In the genomic region with DNA sequence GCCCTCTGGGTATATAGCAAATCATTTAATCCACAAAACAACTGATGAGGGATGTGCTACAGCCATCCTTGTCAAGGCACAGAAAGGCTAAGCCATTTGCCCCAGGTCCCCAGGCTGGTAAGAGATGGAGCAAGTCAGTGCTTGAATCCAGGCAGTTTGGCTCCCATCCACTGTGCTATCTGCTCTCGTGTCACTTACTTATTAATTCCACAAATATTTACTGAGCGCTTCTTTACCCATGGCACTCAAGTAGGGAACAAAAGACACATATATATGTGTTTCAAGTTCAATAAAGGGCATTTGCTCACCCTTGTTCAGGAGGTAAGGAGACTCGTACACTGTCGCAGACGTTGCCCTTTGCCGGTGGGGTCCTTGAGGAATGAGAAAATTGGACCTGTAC, we compare ENCODE assay signal across 15 cellular contexts. TPM values are rescaled to one million over a fixed set of nuclear protein-coding genes. Genes with fewer than 3 reads are reported as not detected.
DNase-seq lines count a peak whose midpoint lies in the region; ATAC-seq, FAIRE-seq and TF ChIP-seq lines count a peak whose summit lies in the region.
"Had no signal": no experiment of that assay in that cellular context is flagged by ENCODE, and none has a peak within 500 bp of the region (broad histone marks: within the 10 kb centered on the region; RNA-seq: fewer than 3 reads in every experiment).

No MANE protein-coding gene starts in this region.

- no peaks in the 10 kb centered on the region for H3K79me2 ChIP-seq in mesendoderm (ENCODE audit: control insufficient read depth, insufficient read depth, low read length)

- H3K79me1 ChIP-seq in mesendoderm (ENCODE audit: low read length), result no peaks in the 10 kb centered on the region

- no peak overlapping the region for H3K18ac ChIP-seq in mesendoderm (ENCODE audit: low read length)

- ATAC-seq in heart left ventricle, result no peak
- ATAC-seq in left ventricle myocardium superior, result no peak
- ATAC-seq in activated naive CD4-positive, alpha-beta T cell treated with anti-CD3 and anti-CD28 coated beads, Interleukin-2, amount 50 U/mL, for 72 hours, result no peak

- H3K27ac Mint-ChIP-seq in activated naive CD4-positive, alpha-beta T cell treated with anti-CD3 and anti-CD28 coated beads, Interleukin-2, amount 50 U/mL, for 72 hours, result peak overlapping the region; percentile 56 to 79

- TF ChIP-seq CTCF in heart left ventricle (IDR thresholded peaks at IDR 0.05) (no peak), transverse colon (IDR thresholded peaks at IDR 0.05) (no peak)

- H3K27ac ChIP-seq in heart left ventricle (peak overlapping the region; percentile 67 to 91 (median 85)), mesendoderm (ENCODE audit: low read depth, low read length) (no peak overlapping the region), transverse colon (peak overlapping the region in 3 of 4 donors; percentile 44 to 75 (median 63))
- H3K27ac ChIP-seq: SK-N-MC, WERI-Rb-1 had no signal

- no peak overlapping the region for H2BK15ac ChIP-seq in mesendoderm (replicated peaks; ENCODE audit: low read depth)

- peak overlapping the region; percentile 56 for H3K56ac ChIP-seq in mesendoderm (ENCODE audit: low read length)

- peaks cover 0 to 3% of the 10 kb centered on the region in 2 donors for H3K36me3 Mint-ChIP-seq in activated naive CD4-positive, alpha-beta T cell treated with anti-CD3 and anti-CD28 coated beads, Interleukin-2, amount 50 U/mL, for 72 hours

- H3K36me3 ChIP-seq in heart left ventricle (peaks cover 0 to 64% (median 2%) of the 10 kb centered on the region in 9 donors), mesendoderm (ENCODE audit: control insufficient read depth, insufficient read depth, low read length) (no peaks in the 10 kb centered on the region), transverse colon (no peaks in the 10 kb centered on the region)
- H3K36me3 ChIP-seq: WERI-Rb-1 had no signal

- in situ Hi-C loops in transverse colon (cut with MboI; ENCODE audit: low pct_ligation_motif_present in 1 of 4, low pct_unique_long_range_greater_than_20kb in 1 of 4, low sequenced_read_pairs in 3 of 4), result loop anchor here in 1 of 4 donors (5.0 kb wide), 1 partner anchor 81 kb away; no protein-coding TSS in a partner anchor

- peak overlapping the region; percentile 2 for H3K9ac ChIP-seq in mesendoderm (ENCODE audit: low read length)

- H4K8ac ChIP-seq in mesendoderm (ENCODE audit: low read depth, low read length), result no peak overlapping the region

- H3K4ac ChIP-seq in mesendoderm (ENCODE audit: low read depth, low read length), result peak overlapping the region; percentile 45

- H3K27me3 ChIP-seq in heart left ventricle (no peaks in the 10 kb centered on the region), mesendoderm (ENCODE audit: insufficient read depth, low read length, poor library complexity) (no peaks in the 10 kb centered on the region), transverse colon (no peaks in the 10 kb centered on the region)

- no peak for FAIRE-seq in GM12891 (lab: Jason Lieb, UNC)
- FAIRE-seq: GM19239 had no signal

- peaks cover 16 to 97% (median 83%) of the 10 kb centered on the region in 12 donors for H3K4me1 ChIP-seq in heart left ventricle
- H3K4me1 ChIP-seq in mesendoderm (ENCODE audit: control insufficient read depth, low read depth, low read length), result peaks cover 25% of the 10 kb centered on the region
- peaks cover 0 to 53% (median 13%) of the 10 kb centered on the region in 4 donors for H3K4me1 ChIP-seq in transverse colon

- TF ChIP-seq POLR2A in heart left ventricle (IDR thresholded peaks at IDR 0.05), result no peak
- no peak for TF ChIP-seq POLR2A in transverse colon (IDR thresholded peaks at IDR 0.05)
- no peak for TF ChIP-seq POLR2A in GM12891 (IDR thresholded peaks at IDR 0.05; ENCODE audit: low read depth, low read length)

- H3K9me3 ChIP-seq in heart left ventricle (no peaks in the 10 kb centered on the region), transverse colon (no peaks in the 10 kb centered on the region)

- no peak overlapping the region for H3K4me2 ChIP-seq in mesendoderm (ENCODE audit: low read length)

- H2AK5ac ChIP-seq in mesendoderm (ENCODE audit: low read length), result peak overlapping the region; percentile 61

- DNase-seq in heart left ventricle (no peak), left ventricle myocardium superior (no peak), mesendoderm (no peak), transverse colon (no peak), T1000 (lab: John Stamatoyannopoulos, UW) (no peak), T-helper 9 cell (no peak), GM12891 (ENCODE audit: insufficient read length, low spot score) (no peak)
- no peak for DNase-seq in activated naive CD4-positive, alpha-beta T cell treated with anti-CD3 and anti-CD28 coated beads, Interleukin-2, amount 50 U/mL, for 72 hours (ENCODE audit: low spot score in 2 of 2)
- DNase-seq: amniotic stem cell; NCI-H1436 treated with DMSO at 0.1 percent for 48 hours; NCI-H774; stimulated activated CD4-positive, alpha-beta T cell treated with anti-CD3 and anti-CD28 coated beads, Interleukin-2, amount 100 ng/mL, for 48 hours; WERI-Rb-1 had no signal

- intact Hi-C loops in heart left ventricle (cut with DNase I) (loop anchor here in 7 of 10 donors (1.0 to 10.0 kb wide), 4 partner anchors 18 to 51 kb away; a partner anchor contains a TSS), left ventricle myocardium superior (cut with micrococcal nuclease) (no loop called here), transverse colon (cut with DNase I; ENCODE audit: low total_unique reads) (no loop called here)

- H2BK5ac ChIP-seq in mesendoderm (ENCODE audit: low read length), result no peak overlapping the region

- 49 to 58% (median 53%) methylated on average over 6 of the region's 6 CpGs for WGBS in heart left ventricle, 4 donors
- no CpG with 5 or more reads among the region's 6 CpGs for WGBS in mesendoderm (ENCODE audit: extremely low coverage, insufficient coverage, low lambda C conversion rate)
- 80 to 86% methylated on average over 1 to 6 of the region's 6 CpGs for WGBS in transverse colon (ENCODE audit: low coverage in 1 of 2), 2 donors

- no peak overlapping the region for H3K23ac ChIP-seq in mesendoderm (ENCODE audit: low read length)

- H4K5ac ChIP-seq in mesendoderm (ENCODE audit: low read length), result no peak overlapping the region

- H3K4me3 ChIP-seq in heart left ventricle (no peak overlapping the region), mesendoderm (ENCODE audit: low read length) (no peak overlapping the region), transverse colon (no peak overlapping the region)
- H3K4me3 ChIP-seq: SK-N-MC had no signal

- no peaks in the 10 kb centered on the region for H3K9me3 Mint-ChIP-seq in activated naive CD4-positive, alpha-beta T cell treated with anti-CD3 and anti-CD28 coated beads, Interleukin-2, amount 50 U/mL, for 72 hours

- no peak for TF ChIP-seq EP300 in transverse colon (IDR thresholded peaks at IDR 0.05; ENCODE audit: low read depth)

- H2BK120ac ChIP-seq in mesendoderm (ENCODE audit: low read depth, low read length), result no peak overlapping the region

TF ChIP-seq in GM12891, 5 proteins besides CTCF, POLR2A, EP300 and RAD21:
- no peak for TF ChIP-seq POU2F2 (IDR thresholded peaks at IDR 0.05; ENCODE audit: low read depth, low read length)
- no peak for TF ChIP-seq TAF1 (IDR thresholded peaks at IDR 0.05; ENCODE audit: low read depth, low read length)
- TF ChIP-seq SPI1 (IDR thresholded peaks at IDR 0.05; ENCODE audit: low read depth, low read length), result no peak
- TF ChIP-seq POLR2AphosphoS5 (IDR thresholded peaks at IDR 0.05; ENCODE audit: low read depth, low read length), result no peak
- no peak for TF ChIP-seq PAX5 (IDR thresholded peaks at IDR 0.05; ENCODE audit: insufficient read depth, low read length, severe bottlenecking)

RNA-seq across cellular contexts. Expression of a gene that starts 38.6 kb away (rescaled TPM):
- total RNA-seq in heart left ventricle, result 10 to 100 TPM; 21.2 to 56.3 (median 29.7) TPM
- polyA plus RNA-seq in heart left ventricle, result 10 to 100 TPM in 1 of 2 donors, 1 to 10 TPM in 1; 7.0 to 29.4 TPM
- total RNA-seq in left ventricle myocardium superior, result 34.7 TPM
- 10 to 100 TPM; 26.8 to 33.0 TPM for total RNA-seq in activated naive CD4-positive, alpha-beta T cell treated with anti-CD3 and anti-CD28 coated beads, Interleukin-2, amount 50 U/mL, for 72 hours
- 77.1 TPM for polyA plus RNA-seq in mesendoderm (2013, experiment 1 of 2)
- polyA plus RNA-seq in mesendoderm (2013, experiment 2 of 2), result 72.5 TPM
- 10 to 100 TPM; 32.9 to 79.5 (median 58.2) TPM for total RNA-seq in transverse colon
- 15.6 TPM for polyA plus RNA-seq in GM12891 (2012; ENCODE audit: low read depth, missing spikeins)

RNA-seq across cellular contexts. Expression of a gene that starts 53.2 kb away (rescaled TPM):
- total RNA-seq in heart left ventricle, result 10 to 100 TPM; 25.0 to 51.5 (median 38.1) TPM
- polyA plus RNA-seq in heart left ventricle, result 10 to 100 TPM; 14.1 to 14.2 TPM
- 45.3 TPM for total RNA-seq in left ventricle myocardium superior
- total RNA-seq in activated naive CD4-positive, alpha-beta T cell treated with anti-CD3 and anti-CD28 coated beads, Interleukin-2, amount 50 U/mL, for 72 hours, result 10 to 100 TPM; 28.2 to 65.6 TPM
- 1.2 TPM for polyA plus RNA-seq in mesendoderm (2013, experiment 1 of 2)
- polyA plus RNA-seq in mesendoderm (2013, experiment 2 of 2), result 1.2 TPM
- total RNA-seq in transverse colon, result 10 to 100 TPM in 2 of 4 donors, 1 to 10 TPM in 2; 6.0 to 29.2 (median 15.9) TPM
- polyA plus RNA-seq in GM12891 (2012; ENCODE audit: low read depth, missing spikeins), result 60.0 TPM

Comparison
In these comparisons a context has a peak if more than half of its experiments do, and no peak if none do; other contexts are left out.
1. intact Hi-C loops: an anchor here in heart left ventricle (1.0 to 10.0 kb wide); none called in left ventricle myocardium superior and transverse colon.